19 cellular contexts compared by ENCODE assay signal in genomic region chr6:138957903-138958302, GRCh38. TPM values are rescaled to one million over a fixed set of nuclear protein-coding genes. Genes with fewer than 3 reads are reported as not detected.
DNase-seq lines count a peak whose midpoint lies in the region; ATAC-seq, FAIRE-seq and TF ChIP-seq lines count a peak whose summit lies in the region.
"Had no signal": no experiment of that assay in that cellular context is flagged by ENCODE, and none has a peak within 500 bp of the region (broad histone marks: within the 10 kb centered on the region; RNA-seq: fewer than 3 reads in every experiment).

No MANE protein-coding gene starts in this region.

- 38% methylated on average over 2 of the region's 2 CpGs for WGBS in right lobe of liver (ENCODE audit: insufficient coverage, low coverage, low lambda C conversion rate, missing lambda C conversion rate)
- WGBS in HepG2 (ENCODE audit: low lambda C conversion rate) = 62% methylated on average over 2 of the region's 2 CpGs

- POLR2A ChIA-PET in HepG2 (lab: Yijun Ruan, JAX) = no interaction called here

- ATAC-seq in right lobe of liver (no peak), HepG2 (no peak), HG03460 (IDR thresholded peaks at IDR 0.05; ENCODE audit: unreplicated experiment) (no peak)
- no peak for ATAC-seq in activated T-helper 17 cell treated with anti-CD3 and anti-CD28 coated beads, Interleukin-2, amount 50 U/mL, for 72 hours (replicated peaks)
- ATAC-seq: activated CD4-positive, CD25-positive, alpha-beta regulatory T cell treated with anti-CD3 and anti-CD28 coated beads, Interleukin-2, amount 50 U/mL, for 24 hours; gastrocnemius medialis; PC-3 had no signal

- no peak overlapping the region for H3K9ac ChIP-seq in HepG2 (ENCODE audit: insufficient read depth, low read depth, low read length)

- no peaks in the 10 kb centered on the region for H3K27me3 Mint-ChIP-seq in activated T-helper 17 cell treated with anti-CD3 and anti-CD28 coated beads, Interleukin-2, amount 50 U/mL, for 72 hours

- H3K9me3 Mint-ChIP-seq in activated T-helper 17 cell treated with anti-CD3 and anti-CD28 coated beads, Interleukin-2, amount 50 U/mL, for 72 hours = peaks cover 5% of the 10 kb centered on the region

- no peak overlapping the region for H2AFZ ChIP-seq in HepG2 (ENCODE audit: low read length)

- peak overlapping the region; percentile 49 for H3K4me3 Mint-ChIP-seq in activated T-helper 17 cell treated with anti-CD3 and anti-CD28 coated beads, Interleukin-2, amount 50 U/mL, for 72 hours

- H3K79me2 ChIP-seq in HepG2 (ENCODE audit: insufficient read depth, low read length) = peaks cover 50% of the 10 kb centered on the region

- no peak for TF ChIP-seq POLR2A in right lobe of liver (IDR thresholded peaks at IDR 0.05)
- TF ChIP-seq POLR2A in HepG2 (IDR thresholded peaks at IDR 0.05; ENCODE audit: insufficient read depth in 1 of 2, low read depth in 2 of 2, low read length in 2 of 2) = no peak

- H3K27ac ChIP-seq in right lobe of liver = peak overlapping the region in 2 of 3 donors; percentile 16 to 24
- no peak overlapping the region for H3K27ac ChIP-seq in HepG2 (ENCODE audit: extremely low read length, insufficient read depth, low read length)
- H3K27ac ChIP-seq: gastrocnemius medialis, ovary, stomach had no signal

- intact Hi-C loops in right lobe of liver (cut with DNase I) (no loop called here), HepG2 (cut with micrococcal nuclease; ENCODE audit: unreplicated experiment) (no loop called here)

- in situ Hi-C loops in HepG2 (cut with HindIII; ENCODE audit: extremely low pct_ligation_motif_present, low pct_unique_long_range_greater_than_20kb) = no loop called here

- H3K4me1 ChIP-seq in right lobe of liver (peaks cover 0 to 46% (median 10%) of the 10 kb centered on the region in 4 donors), HepG2 (ENCODE audit: insufficient read depth, low read length) (peaks cover 32% of the 10 kb centered on the region)

- H3K36me3 Mint-ChIP-seq in activated T-helper 17 cell treated with anti-CD3 and anti-CD28 coated beads, Interleukin-2, amount 50 U/mL, for 72 hours (ENCODE audit: low read depth) = no peaks in the 10 kb centered on the region

- no TSS peak for BruUV-seq in HepG2 (replicated peaks; lab: Mats Ljungman, UMichigan)

- H3K27ac Mint-ChIP-seq in activated T-helper 17 cell treated with anti-CD3 and anti-CD28 coated beads, Interleukin-2, amount 50 U/mL, for 72 hours = no peak overlapping the region

- no peak overlapping the region for H3K4me3 ChIP-seq in right lobe of liver
- H3K4me3 ChIP-seq in HepG2 (replicated peaks in 1 of 3; ENCODE audit: insufficient read depth in 1 of 3, low read depth in 2 of 3, low read length in 3 of 3) = no peak overlapping the region
- H3K4me3 ChIP-seq: gastrocnemius medialis, ovary, stomach had no signal

- H3K36me3 ChIP-seq in right lobe of liver (no peaks in the 10 kb centered on the region), HepG2 (replicated peaks in 1 of 2; ENCODE audit: control insufficient read depth in 1 of 2, insufficient read depth in 2 of 2, low read length in 2 of 2) (no peaks in the 10 kb centered on the region)
- H3K36me3 ChIP-seq: gastrocnemius medialis, ovary, stomach had no signal

- no peak overlapping the region for H3K4me2 ChIP-seq in HepG2 (ENCODE audit: low read depth, low read length)

- CTCF ChIA-PET in HepG2 (lab: Yijun Ruan, JAX; ENCODE audit: low intra/inter-chr PET ratio, low total read pairs) = no interaction called here

- TF ChIP-seq RAD21 in HepG2 (CRISPR knock-in tag; IDR thresholded peaks at IDR 0.05) = no peak

- no peaks in the 10 kb centered on the region for H3K27me3 ChIP-seq in right lobe of liver
- H3K27me3 ChIP-seq in HepG2 (ENCODE audit: control insufficient read depth in 1 of 2, insufficient read depth in 2 of 2, low read length in 2 of 2) = no peaks in the 10 kb centered on the region
- H3K27me3 ChIP-seq: gastrocnemius medialis, ovary, stomach had no signal

- FAIRE-seq in HepG2 (lab: Jason Lieb, UNC) (no peak), islet of Langerhans (lab: Jason Lieb, UNC) (peak; percentile 41)
- FAIRE-seq: small intestine had no signal

- TF ChIP-seq CTCF in right lobe of liver (IDR thresholded peaks at IDR 0.05) = no peak
- TF ChIP-seq CTCF in HepG2 (CRISPR knock-in tag; IDR thresholded peaks at IDR 0.05) = no peak

- no peak for DNase-seq in right lobe of liver
- no peak for DNase-seq in HepG2 (ENCODE audit: low spot score)
- no peak for DNase-seq in pons (ENCODE audit: low spot score)
- DNase-seq in NCI-H187 treated with DMSO at 0.1 percent for 48 hours (lab: John Stamatoyannopoulos, UW) = no peak
- no peak for DNase-seq in activated CD8-positive, alpha-beta memory T cell treated with anti-CD3 and anti-CD28 coated beads, Interleukin-2, amount 50 U/mL, for 4 hours
- DNase-seq: gastrocnemius medialis, HCEC 1CT, mesendoderm, NCI-H187, NCI-H524 treated with DMSO at 0.1 percent for 48 hours, ovary, PC-3, stomach, SW 1271 had no signal

- H3K9me3 ChIP-seq in right lobe of liver = no peaks in the 10 kb centered on the region
- no peaks in the 10 kb centered on the region for H3K9me3 ChIP-seq in HepG2 (ENCODE audit: low read length)
- H3K9me3 ChIP-seq: gastrocnemius medialis, ovary, stomach had no signal

- no peak for TF ChIP-seq EP300 in HepG2 (IDR thresholded peaks at IDR 0.05; ENCODE audit: low read depth in 2 of 2, low read length in 2 of 2)
- TF ChIP-seq EP300 in HepG2 (CRISPR knock-in tag; IDR thresholded peaks at IDR 0.05; ENCODE audit: borderline replicate concordance) = no peak

- peaks cover 12% of the 10 kb centered on the region for H4K20me1 ChIP-seq in HepG2 (ENCODE audit: insufficient read depth, low read length)

- H3K4me1 Mint-ChIP-seq in activated T-helper 17 cell treated with anti-CD3 and anti-CD28 coated beads, Interleukin-2, amount 50 U/mL, for 72 hours = peaks cover 51% of the 10 kb centered on the region

TF ChIP-seq in HepG2, 621 proteins besides CTCF, POLR2A, EP300 and RAD21:
- no peak for TF ChIP-seq PATZ1 (CRISPR knock-in tag; IDR thresholded peaks at IDR 0.05)
- TF ChIP-seq CAMTA2 (CRISPR knock-in tag; IDR thresholded peaks at IDR 0.05; ENCODE audit: borderline replicate concordance) = no peak

RNA-seq across cellular contexts. Expression of gene REPS1, which starts 30.1 kb away (rescaled TPM):
- total RNA-seq in right lobe of liver (10 to 100 TPM; 17.0 to 68.0 (median 34.0) TPM), HepG2 (2016; rRNA removed; fragmentation: Illumina TruSeq; extraction: Trizol) (36.7 and 38.3 TPM in 2 replicates)
- total RNA-seq in HepG2 (2016; cell fraction: cytosol; rRNA removed; fragmentation: Illumina TruSeq; extraction: Trizol; ENCODE audit: low read depth) = 45.7 and 61.3 TPM in 2 replicates
- 37.3 and 38.7 TPM in 2 replicates for total RNA-seq in HepG2 (2016; cell fraction: insoluble cytoplasmic fraction; rRNA removed; fragmentation: Illumina TruSeq; extraction: Trizol)
- total RNA-seq in HepG2 (2016; cell fraction: membrane; rRNA removed; fragmentation: Illumina TruSeq; extraction: Trizol) = 33.6 and 33.7 TPM in 2 replicates
- total RNA-seq in HepG2 (2016; cell fraction: nucleus; rRNA removed; fragmentation: Illumina TruSeq; extraction: Trizol) = 34.9 and 38.2 TPM in 2 replicates
- 35.2 and 36.4 TPM in 2 replicates for polyA plus RNA-seq in HepG2 (2011; rRNA removed)
- polyA plus RNA-seq in HepG2 (2011; cell fraction: cytosol; rRNA removed) = 21.6 and 24.9 TPM in 2 replicates
- 28.2 and 29.2 TPM in 2 replicates for polyA plus RNA-seq in HepG2 (2011; cell fraction: nucleus; rRNA removed)
- 26.4 and 35.4 TPM in 2 replicates for polyA plus RNA-seq in HepG2 (2012)
- polyA plus RNA-seq in HepG2 (2016; cell fraction: cytosol; fragmentation: Illumina TruSeq; extraction: Trizol; ENCODE audit: low read depth) = 7.0 and 8.2 TPM in 2 replicates
- polyA plus RNA-seq in HepG2 (2016; cell fraction: insoluble cytoplasmic fraction; fragmentation: Illumina TruSeq; extraction: Trizol; ENCODE audit: low read depth) = 42.5 and 47.8 TPM in 2 replicates
- polyA plus RNA-seq in HepG2 (2016; cell fraction: membrane; fragmentation: Illumina TruSeq; extraction: Trizol; ENCODE audit: low read depth) = 24.4 and 27.4 TPM in 2 replicates
- 43.8 and 46.7 TPM in 2 replicates for polyA plus RNA-seq in HepG2 (2016; cell fraction: nucleus; fragmentation: Illumina TruSeq; extraction: Trizol; ENCODE audit: insufficient read depth, low read depth)
- 30.4 and 52.2 TPM in 2 replicates for polyA minus RNA-seq in HepG2 (2011; rRNA and poly(A)+ RNA removed; ENCODE audit: low replicate concordance)
- polyA minus RNA-seq in HepG2 (2011; cell fraction: cytosol; rRNA and poly(A)+ RNA removed) = 23.2 and 35.8 TPM in 2 replicates
- polyA minus RNA-seq in HepG2 (2011; cell fraction: nucleus; rRNA and poly(A)+ RNA removed) = 70.3 and 84.2 TPM in 2 replicates
- 10 to 100 TPM; 51.7 to 52.5 TPM for total RNA-seq in activated T-helper 17 cell treated with anti-CD3 and anti-CD28 coated beads, Interleukin-2, amount 50 U/mL, for 72 hours
